In genomic region chr1:152546704-152547103, GRCh38 we compare ENCODE assay signal across 19 cellular contexts. TPM values are rescaled to one million over a fixed set of nuclear protein-coding genes. Genes with fewer than 3 reads are reported as not detected.
DNase-seq lines count a peak whose midpoint lies in the region; ATAC-seq and TF ChIP-seq lines count a peak whose summit lies in the region.
"Had no signal": no experiment of that assay in that cellular context is flagged by ENCODE, and none has a peak within 500 bp of the region (broad histone marks: within the 10 kb centered on the region; RNA-seq: fewer than 3 reads in every experiment).

No MANE protein-coding gene starts in this region.

- no peak for TF ChIP-seq CTCF in HL-60 (IDR thresholded peaks at IDR 0.05; ENCODE audit: insufficient read depth, low read length)
- TF ChIP-seq CTCF in upper lobe of right lung (IDR thresholded peaks at IDR 0.05): no peak

- CTCF ChIA-PET in activated naive CD4-positive, alpha-beta T cell treated with anti-CD3 and anti-CD28 coated beads, Interleukin-2, amount 10 ng/mL, durations not matched to agents 7 days and 5 days (lab: Charles Lee): interaction anchor here (0.8 kb wide), 1 partner anchor 77 kb away, joined by 3 read pairs; the partner anchor contains the start of gene LCE3A
- CTCF ChIA-PET in activated CD8-positive, alpha-beta T cell treated with anti-CD3 and anti-CD28 coated beads, Interleukin-2, amount 10 ng/mL, durations not matched to agents 7 days and 5 days (lab: Charles Lee): no interaction called here

- no peak overlapping the region for H3K27ac ChIP-seq in HL-60 (replicated peaks)
- no peak overlapping the region for H3K27ac ChIP-seq in upper lobe of right lung
- H3K27ac ChIP-seq: 22Rv1; BLaER1 treated with 17β-estradiol and CSF1 and Interleukin-3, amounts not matched to agents 10 nM and 100 nM; GM23248 had no signal

- no peaks in the 10 kb centered on the region for H3K4me1 ChIP-seq in upper lobe of right lung

- no peaks in the 10 kb centered on the region for H3K9me3 ChIP-seq in upper lobe of right lung
- H3K9me3 ChIP-seq: BLaER1 treated with 17β-estradiol and CSF1 and Interleukin-3, amounts not matched to agents 10 nM and 100 nM had no signal

- no peaks in the 10 kb centered on the region for H3K36me3 Mint-ChIP-seq in activated naive CD4-positive, alpha-beta T cell treated with anti-CD3 and anti-CD28 coated beads, Interleukin-2, amount 10 ng/mL, durations not matched to agents 7 days and 5 days
- H3K36me3 Mint-ChIP-seq in activated CD8-positive, alpha-beta T cell treated with anti-CD3 and anti-CD28 coated beads, Interleukin-2, amount 10 ng/mL, durations not matched to agents 7 days and 5 days (ENCODE audit: low read depth): no peaks in the 10 kb centered on the region
- H3K36me3 Mint-ChIP-seq: CD14-positive monocyte; CD4-positive, alpha-beta memory T cell had no signal

- POLR2A ChIA-PET in activated CD8-positive, alpha-beta T cell treated with anti-CD3 and anti-CD28 coated beads, Interleukin-2, amount 10 ng/mL, durations not matched to agents 7 days and 5 days (lab: Charles Lee): no interaction called here

- no peaks in the 10 kb centered on the region for H3K36me3 ChIP-seq in upper lobe of right lung
- H3K36me3 ChIP-seq: BLaER1 treated with 17β-estradiol and CSF1 and Interleukin-3, amounts not matched to agents 10 nM and 100 nM had no signal

- H3K4me3 ChIP-seq in HL-60 (replicated peaks; ENCODE audit: insufficient read depth, low read length): no peak overlapping the region
- no peak overlapping the region for H3K4me3 ChIP-seq in upper lobe of right lung
- H3K4me3 ChIP-seq: BLaER1 treated with 17β-estradiol and CSF1 and Interleukin-3, amounts not matched to agents 10 nM and 100 nM; GM23248 had no signal

- no peaks in the 10 kb centered on the region for H3K4me1 Mint-ChIP-seq in activated naive CD4-positive, alpha-beta T cell treated with anti-CD3 and anti-CD28 coated beads, Interleukin-2, amount 10 ng/mL, durations not matched to agents 7 days and 5 days
- no peaks in the 10 kb centered on the region for H3K4me1 Mint-ChIP-seq in activated CD8-positive, alpha-beta T cell treated with anti-CD3 and anti-CD28 coated beads, Interleukin-2, amount 10 ng/mL, durations not matched to agents 7 days and 5 days (ENCODE audit: low read depth)
- H3K4me1 Mint-ChIP-seq: B cell; CD14-positive monocyte; CD4-positive, alpha-beta memory T cell had no signal

- no peak overlapping the region for H3K4me3 Mint-ChIP-seq in activated naive CD4-positive, alpha-beta T cell treated with anti-CD3 and anti-CD28 coated beads, Interleukin-2, amount 10 ng/mL, durations not matched to agents 7 days and 5 days
- H3K4me3 Mint-ChIP-seq in activated CD8-positive, alpha-beta T cell treated with anti-CD3 and anti-CD28 coated beads, Interleukin-2, amount 10 ng/mL, durations not matched to agents 7 days and 5 days: no peak overlapping the region
- H3K4me3 Mint-ChIP-seq: B cell; CD14-positive monocyte; CD4-positive, alpha-beta memory T cell had no signal

- intact Hi-C loops in upper lobe of right lung (cut with DNase I): no loop called here

- ATAC-seq in upper lobe of right lung: peak; percentile 46
- no peak for ATAC-seq in activated CD8-positive, alpha-beta T cell treated with anti-CD3 and anti-CD28 coated beads, Interleukin-2, amount 10 ng/mL, durations not matched to agents 7 days and 5 days

- H3K27me3 Mint-ChIP-seq in activated naive CD4-positive, alpha-beta T cell treated with anti-CD3 and anti-CD28 coated beads, Interleukin-2, amount 10 ng/mL, durations not matched to agents 7 days and 5 days: peaks cover 3% of the 10 kb centered on the region
- no peaks in the 10 kb centered on the region for H3K27me3 Mint-ChIP-seq in activated CD8-positive, alpha-beta T cell treated with anti-CD3 and anti-CD28 coated beads, Interleukin-2, amount 10 ng/mL, durations not matched to agents 7 days and 5 days (ENCODE audit: low read depth)

- DNase-seq in DMS153 (lab: John Stamatoyannopoulos, UW) (peak; percentile 15), DMS153 treated with DMSO at 0.1 percent for 48 hours (lab: John Stamatoyannopoulos, UW; ENCODE audit: unreplicated experiment) (no peak), HL-60 (ENCODE audit: low read depth in 1 of 2, low spot score in 1 of 2) (peak; percentile 14 to 52), OCI-M1 (lab: John Stamatoyannopoulos, UW) (peak; percentile 34), upper lobe of right lung (no peak), iPS-NIHi7 (ENCODE audit: extremely low spot score) (no peak)
- no peak for DNase-seq in activated naive CD4-positive, alpha-beta T cell treated with anti-CD3 and anti-CD28 coated beads, Interleukin-2, amount 10 ng/mL, durations not matched to agents 7 days and 5 days
- no peak for DNase-seq in activated CD8-positive, alpha-beta T cell treated with anti-CD3 and anti-CD28 coated beads, Interleukin-2, amount 10 ng/mL, durations not matched to agents 7 days and 5 days
- DNase-seq: CD4-positive, alpha-beta memory T cell; DMS 273 treated with DMSO at 0.1 percent for 48 hours; DND-41; GM23248; H7; HCEC 1CT had no signal

- H3K9me3 Mint-ChIP-seq in activated naive CD4-positive, alpha-beta T cell treated with anti-CD3 and anti-CD28 coated beads, Interleukin-2, amount 10 ng/mL, durations not matched to agents 7 days and 5 days: no peaks in the 10 kb centered on the region
- H3K9me3 Mint-ChIP-seq in activated CD8-positive, alpha-beta T cell treated with anti-CD3 and anti-CD28 coated beads, Interleukin-2, amount 10 ng/mL, durations not matched to agents 7 days and 5 days (ENCODE audit: insufficient read depth): no peaks in the 10 kb centered on the region

- no peaks in the 10 kb centered on the region for H3K27me3 ChIP-seq in HL-60 (ENCODE audit: insufficient read depth, poor library complexity, severe bottlenecking)
- H3K27me3 ChIP-seq in upper lobe of right lung: peaks cover 12% of the 10 kb centered on the region
- H3K27me3 ChIP-seq: BLaER1 treated with 17β-estradiol and CSF1 and Interleukin-3, amounts not matched to agents 10 nM and 100 nM had no signal

- H3K27ac Mint-ChIP-seq in activated naive CD4-positive, alpha-beta T cell treated with anti-CD3 and anti-CD28 coated beads, Interleukin-2, amount 10 ng/mL, durations not matched to agents 7 days and 5 days: no peak overlapping the region
- no peak overlapping the region for H3K27ac Mint-ChIP-seq in activated CD8-positive, alpha-beta T cell treated with anti-CD3 and anti-CD28 coated beads, Interleukin-2, amount 10 ng/mL, durations not matched to agents 7 days and 5 days
- H3K27ac Mint-ChIP-seq: B cell; CD14-positive monocyte; CD4-positive, alpha-beta memory T cell had no signal

RNA-seq across cellular contexts. Expression of gene LCE3E, which starts 19.9 kb away (rescaled TPM):
- not detected for total RNA-seq in upper lobe of right lung
- not detected for total RNA-seq in activated CD8-positive, alpha-beta T cell treated with anti-CD3 and anti-CD28 coated beads, Interleukin-2, amount 10 ng/mL, durations not matched to agents 7 days and 5 days
- total RNA-seq: B cell; CD4-positive, alpha-beta memory T cell; GM23248; H1; H7 had no signal

RNA-seq across cellular contexts. Expression of gene CRCT1, which starts 32.4 kb away (rescaled TPM):
- not detected for total RNA-seq in upper lobe of right lung
- not detected for total RNA-seq in activated CD8-positive, alpha-beta T cell treated with anti-CD3 and anti-CD28 coated beads, Interleukin-2, amount 10 ng/mL, durations not matched to agents 7 days and 5 days
- total RNA-seq: B cell; CD4-positive, alpha-beta memory T cell; GM23248; H1; H7 had no signal

RNA-seq across cellular contexts. Expression of gene LCE3D, which starts 33.6 kb away (rescaled TPM):
- not detected for total RNA-seq in upper lobe of right lung
- not detected for total RNA-seq in activated CD8-positive, alpha-beta T cell treated with anti-CD3 and anti-CD28 coated beads, Interleukin-2, amount 10 ng/mL, durations not matched to agents 7 days and 5 days
- total RNA-seq: B cell; CD4-positive, alpha-beta memory T cell; GM23248; H1; H7 had no signal

RNA-seq across cellular contexts. Expression of gene LCE5A, which starts 36.1 kb away (rescaled TPM):
- not detected for total RNA-seq in upper lobe of right lung
- not detected for total RNA-seq in activated CD8-positive, alpha-beta T cell treated with anti-CD3 and anti-CD28 coated beads, Interleukin-2, amount 10 ng/mL, durations not matched to agents 7 days and 5 days
- total RNA-seq: B cell; CD4-positive, alpha-beta memory T cell; GM23248; H1; H7 had no signal

RNA-seq across cellular contexts. Expression of gene LCE3C, which starts 53.3 kb away (rescaled TPM):
- total RNA-seq in upper lobe of right lung: not detected
- not detected for total RNA-seq in activated CD8-positive, alpha-beta T cell treated with anti-CD3 and anti-CD28 coated beads, Interleukin-2, amount 10 ng/mL, durations not matched to agents 7 days and 5 days
- total RNA-seq: B cell; CD4-positive, alpha-beta memory T cell; GM23248; H1; H7 had no signal

Comparison
In these comparisons a context has a peak if more than half of its experiments do, and no peak if none do; other contexts are left out.
1. DNase-seq: peak in DMS153 (single experiment), HL-60 (2 of 2) and OCI-M1 (single experiment); none in DMS153 treated with DMSO at 0.1 percent for 48 hours (single experiment), upper lobe of right lung (single experiment), activated naive CD4-positive, alpha-beta T cell treated with anti-CD3 and anti-CD28 coated beads, Interleukin-2, amount 10 ng/mL, durations not matched to agents 7 days and 5 days (single experiment), iPS-NIHi7 (single experiment) and activated CD8-positive, alpha-beta T cell treated with anti-CD3 and anti-CD28 coated beads, Interleukin-2, amount 10 ng/mL, durations not matched to agents 7 days and 5 days (single experiment).